19 cellular contexts compared by ENCODE assay signal in genomic region chr15:80483656-80484055, GRCh38.
DNase-seq lines count a peak whose midpoint lies in the region; ATAC-seq, FAIRE-seq and TF ChIP-seq lines count a peak whose summit lies in the region.
"Had no signal": no experiment of that assay in that cellular context is flagged by ENCODE, and none has a peak within 500 bp of the region (broad histone marks: within the 10 kb centered on the region; RNA-seq: fewer than 3 reads in every experiment).

No MANE protein-coding gene starts in this region.

- intact Hi-C loops in sigmoid colon (cut with DNase I) (no loop called here), cardiac septum (cut with DNase I) (no loop called here)

- H3K36me3 ChIP-seq in MG63 (peaks cover 11% of the 10 kb centered on the region), bronchial epithelial cell (ENCODE audit: control insufficient read depth, insufficient read depth, low read length) (no peaks in the 10 kb centered on the region), gastroesophageal sphincter (no peaks in the 10 kb centered on the region), sigmoid colon (no peaks in the 10 kb centered on the region), tibial nerve (peaks cover 0 to 6% (median 0%) of the 10 kb centered on the region in 3 donors)
- H3K36me3 ChIP-seq: SJCRH30 had no signal

- TF ChIP-seq POLR2A in gastroesophageal sphincter (IDR thresholded peaks at IDR 0.05), result no peak
- no peak for TF ChIP-seq POLR2A in sigmoid colon (IDR thresholded peaks at IDR 0.05)
- TF ChIP-seq POLR2A in tibial nerve (IDR thresholded peaks at IDR 0.05), result no peak

- peaks cover 6 to 85% (median 45%) of the 10 kb centered on the region in 3 donors for H3K4me1 ChIP-seq in gastroesophageal sphincter
- H3K4me1 ChIP-seq in sigmoid colon, result peaks cover 0 to 72% (median 52%) of the 10 kb centered on the region in 4 donors
- peaks cover 0 to 41% (median 0%) of the 10 kb centered on the region in 4 donors for H3K4me1 ChIP-seq in tibial nerve

- no peak for TF ChIP-seq EP300 in gastroesophageal sphincter (IDR thresholded peaks at IDR 0.05)
- TF ChIP-seq EP300 in sigmoid colon (IDR thresholded peaks at IDR 0.05), result no peak
- TF ChIP-seq EP300 in tibial nerve (IDR thresholded peaks at IDR 0.05), result no peak

- TF ChIP-seq CTCF in bronchial epithelial cell (IDR thresholded peaks at IDR 0.05; ENCODE audit: insufficient read depth, low read length, severe bottlenecking) (no peak), gastroesophageal sphincter (IDR thresholded peaks at IDR 0.05) (no peak), sigmoid colon (IDR thresholded peaks at IDR 0.05) (no peak), tibial nerve (IDR thresholded peaks at IDR 0.05) (no peak)

- H3K27me3 ChIP-seq in MG63, result no peaks in the 10 kb centered on the region
- no peaks in the 10 kb centered on the region for H3K27me3 ChIP-seq in bronchial epithelial cell (ENCODE audit: control insufficient read depth, insufficient read depth, low read length)
- no peaks in the 10 kb centered on the region for H3K27me3 ChIP-seq in gastroesophageal sphincter
- H3K27me3 ChIP-seq in sigmoid colon, result no peaks in the 10 kb centered on the region
- no peaks in the 10 kb centered on the region for H3K27me3 ChIP-seq in tibial nerve
- H3K27me3 ChIP-seq: SJCRH30 had no signal

- peak overlapping the region in 3 of 4 donors; percentile 57 to 74 (median 66) for H3K27ac ChIP-seq in gastroesophageal sphincter
- peak overlapping the region; percentile 26 to 73 (median 64) for H3K27ac ChIP-seq in sigmoid colon
- H3K27ac ChIP-seq in tibial nerve, result peak overlapping the region in 1 of 4 donors; percentile 22
- H3K27ac ChIP-seq: GM23248, SJCRH30 had no signal

- FAIRE-seq in bronchial epithelial cell (lab: Jason Lieb, UNC), result peak; percentile 62
- FAIRE-seq: G401.6, GM12891 had no signal

- no peak overlapping the region for H3K4me3 ChIP-seq in MG63
- H3K4me3 ChIP-seq in bronchial epithelial cell (ENCODE audit: low read depth, low read length), result no peak overlapping the region
- H3K4me3 ChIP-seq in gastroesophageal sphincter, result no peak overlapping the region
- H3K4me3 ChIP-seq in sigmoid colon, result no peak overlapping the region
- no peak overlapping the region for H3K4me3 ChIP-seq in tibial nerve
- H3K4me3 ChIP-seq: GM23248, SJCRH30 had no signal

- ATAC-seq in gastroesophageal sphincter (no peak), HG03175 (IDR thresholded peaks at IDR 0.05; ENCODE audit: unreplicated experiment) (no peak)

- no CpG with 5 or more reads among the region's 3 CpGs for WGBS in gastroesophageal sphincter (ENCODE audit: low coverage in 1 of 2), 2 donors
- WGBS in sigmoid colon, 2 donors, result 80 to 85% methylated on average over 3 of the region's 3 CpGs
- whole genome bisulfite sequencing in tibial nerve, 2 donors, result 70 to 81% methylated on average over 3 of the region's 3 CpGs

- H3K9me3 ChIP-seq in MG63 (no peaks in the 10 kb centered on the region), gastroesophageal sphincter (no peaks in the 10 kb centered on the region), sigmoid colon (no peaks in the 10 kb centered on the region), tibial nerve (no peaks in the 10 kb centered on the region)
- H3K9me3 ChIP-seq: Caco-2, SJCRH30 had no signal

- peak; percentile 26 for DNase-seq in MG63
- DNase-seq in bronchial epithelial cell (ENCODE audit: low read depth), result no peak
- no peak for DNase-seq in sigmoid colon
- DNase-seq in NCI-H2171 (lab: John Stamatoyannopoulos, UW), result no peak
- no peak for DNase-seq in tibial nerve (ENCODE audit: low spot score in 2 of 2)
- DNase-seq in cardiac septum (ENCODE audit: low spot score), result no peak
- DNase-seq: AML-193, Caco-2, GM23248, KG1, NCI-H1092 treated with DMSO at 0.1 percent for 48 hours, NCI-H1694, NCI-H2107, NCI-H446 treated with DMSO at 0.1 percent for 48 hours, SJCRH30 had no signal
